ENCODE assay signal across 14 cellular contexts in the genomic region with DNA sequence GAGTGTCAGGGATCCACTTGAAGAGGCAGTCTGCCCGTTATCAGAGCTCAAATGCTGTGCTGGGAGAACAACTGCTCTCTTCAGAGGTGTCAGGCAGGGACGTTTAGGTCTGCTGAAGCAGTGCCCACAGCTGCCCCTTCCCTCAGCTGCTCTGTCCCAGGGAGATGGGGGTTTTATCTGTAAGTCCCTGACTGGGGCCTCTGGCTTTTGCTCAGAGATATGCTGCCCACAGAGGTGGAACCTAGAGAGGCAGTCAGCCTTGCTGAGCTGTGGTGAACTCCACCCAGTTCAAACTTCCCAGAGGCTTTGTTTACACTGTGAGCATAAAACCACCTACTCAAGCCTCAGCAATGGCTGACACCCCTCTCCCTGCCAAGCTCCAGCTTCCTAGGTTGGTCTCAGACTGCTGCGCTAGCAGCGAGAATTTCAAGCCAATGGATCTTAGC. TPM values are rescaled to one million over a fixed set of nuclear protein-coding genes. Genes with fewer than 3 reads are reported as not detected.
DNase-seq lines count a peak whose midpoint lies in the region; ATAC-seq and TF ChIP-seq lines count a peak whose summit lies in the region.
"Had no signal": no experiment of that assay in that cellular context is flagged by ENCODE, and none has a peak within 500 bp of the region (broad histone marks: within the 10 kb centered on the region; RNA-seq: fewer than 3 reads in every experiment).

No MANE protein-coding gene starts in this region.

- no peaks in the 10 kb centered on the region for H3K27me3 Mint-ChIP-seq in CD8-positive, alpha-beta T cell (ENCODE audit: low read depth)

- no peaks in the 10 kb centered on the region for H3K9me3 ChIP-seq in CD8-positive, alpha-beta T cell (ENCODE audit: low read length)
- H3K9me3 ChIP-seq: ascending aorta had no signal

- H3K4me3 Mint-ChIP-seq in CD8-positive, alpha-beta T cell = no peak overlapping the region
- H3K4me3 Mint-ChIP-seq: T-helper 2 cell treated with Interferon-gamma antibody and Interleukin-4, amounts not matched to agents 5 μg/mL and 100 μg/mL, for 36 hours had no signal

- no peaks in the 10 kb centered on the region for H3K27me3 ChIP-seq in CD8-positive, alpha-beta T cell (ENCODE audit: insufficient read depth, low read length)
- H3K27me3 ChIP-seq: ascending aorta had no signal

- intact Hi-C loops in CD8-positive, alpha-beta T cell (cut with DNase I, micrococcal nuclease) = no loop called here

- CTCF ChIA-PET in CD8-positive, alpha-beta T cell (lab: Charles Lee) = interaction anchor here (0.8 to 1.7 kb wide), 2 partner anchors 12 to 38 kb away, joined by 3 to 4 read pairs; no protein-coding TSS in a partner anchor

- no peak for DNase-seq in CD8-positive, alpha-beta T cell
- DNase-seq in erythroblast (lab: John Stamatoyannopoulos, UW) = peak; percentile 86 to 97
- no peak for DNase-seq in DMS79 treated with DMSO at 0.1 percent for 48 hours (lab: John Stamatoyannopoulos, UW)
- no peak for DNase-seq in activated naive CD4-positive, alpha-beta T cell treated with Interleukin-2 at 50 U/mL for 16 hours
- no peak for DNase-seq in C1 segment of cervical spinal cord (lab: John Stamatoyannopoulos, UW)
- DNase-seq in coronary artery (ENCODE audit: low spot score) = no peak
- DNase-seq: activated T-cell treated with anti-CD3 and anti-CD28 coated beads for 4 hours, midbrain, NCI-H2029 treated with DMSO at 0.1 percent for 48 hours, PC-9 had no signal

- H3K4me1 Mint-ChIP-seq in CD8-positive, alpha-beta T cell (ENCODE audit: low read depth) = peaks cover 15% of the 10 kb centered on the region

- no peaks in the 10 kb centered on the region for H3K36me3 ChIP-seq in CD8-positive, alpha-beta T cell (ENCODE audit: insufficient read depth, low read length)
- H3K36me3 ChIP-seq: ascending aorta had no signal

- peaks cover 5% of the 10 kb centered on the region for H3K4me1 ChIP-seq in CD8-positive, alpha-beta T cell (ENCODE audit: insufficient read depth, low read length)
- H3K4me1 ChIP-seq: ascending aorta had no signal

- no peak for TF ChIP-seq POLR2A in erythroblast (IDR thresholded peaks at IDR 0.05; ENCODE audit: low read length)

- H3K36me3 Mint-ChIP-seq in CD8-positive, alpha-beta T cell = peaks cover 14% of the 10 kb centered on the region

- no peak for TF ChIP-seq CTCF in CD8-positive, alpha-beta T cell (IDR thresholded peaks at IDR 0.05)
- no peak for TF ChIP-seq CTCF in coronary artery (IDR thresholded peaks at IDR 0.05)

- H3K9me3 Mint-ChIP-seq in CD8-positive, alpha-beta T cell = peaks cover 17% of the 10 kb centered on the region

- peak overlapping the region; percentile 25 for H3K27ac Mint-ChIP-seq in CD8-positive, alpha-beta T cell
- H3K27ac Mint-ChIP-seq: T-helper 2 cell treated with Interferon-gamma antibody and Interleukin-4, amounts not matched to agents 5 μg/mL and 100 μg/mL, for 36 hours had no signal

- ATAC-seq in CD8-positive, alpha-beta T cell = no peak
- peak; percentile 66 for ATAC-seq in GM19455 (IDR thresholded peaks at IDR 0.05; ENCODE audit: unreplicated experiment)
- peak; percentile 63 for ATAC-seq in HG03520 (IDR thresholded peaks at IDR 0.05; ENCODE audit: unreplicated experiment)

- H3K27ac ChIP-seq in CD8-positive, alpha-beta T cell (ENCODE audit: low read depth, low read length) = no peak overlapping the region
- H3K27ac ChIP-seq in coronary artery = no peak overlapping the region
- H3K27ac ChIP-seq: ascending aorta, PC-9 had no signal

- no peak overlapping the region for H3K4me3 ChIP-seq in CD8-positive, alpha-beta T cell (ENCODE audit: low read depth, low read length)
- H3K4me3 ChIP-seq in coronary artery = no peak overlapping the region
- H3K4me3 ChIP-seq: ascending aorta, PC-9 had no signal

- POLR2A ChIA-PET in CD8-positive, alpha-beta T cell (lab: Charles Lee) = interaction anchor here (0.9 to 1.1 kb wide), 2 partner anchors 14 to 24 kb away, joined by 3 read pairs; no protein-coding TSS in a partner anchor

RNA-seq across cellular contexts. Expression of a gene that starts 38.1 kb away (rescaled TPM):
- 10 to 100 TPM; 10.3 to 11.6 TPM for total RNA-seq in CD8-positive, alpha-beta T cell
- total RNA-seq: PC-9 had no signal

Comparison
In these comparisons a context has a peak if more than half of its experiments do, and no peak if none do; other contexts are left out.
1. DNase-seq: peak in erythroblast (2 of 2); none in CD8-positive, alpha-beta T cell (0 of 7), DMS79 treated with DMSO at 0.1 percent for 48 hours (single experiment), activated naive CD4-positive, alpha-beta T cell treated with Interleukin-2 at 50 U/mL for 16 hours (single experiment), C1 segment of cervical spinal cord (0 of 14) and coronary artery (single experiment).